23 cellular contexts compared by ENCODE assay signal in genomic region chr6:24614648-24615047, GRCh38. TPM values are rescaled to one million over a fixed set of nuclear protein-coding genes. Genes with fewer than 3 reads are reported as not detected.
"Had no signal": no experiment of that assay in that cellular context is flagged by ENCODE, and none has a peak within 500 bp of the region (broad histone marks: within the 10 kb centered on the region; RNA-seq: fewer than 3 reads in every experiment).

No MANE protein-coding gene starts in this region.

- H3K27ac ChIP-seq: heart right ventricle, spleen, tibial nerve had no signal

- FAIRE-seq: astrocyte, endothelial cell of umbilical vein had no signal

- H3K9me3 ChIP-seq: heart right ventricle, spleen, tibial nerve had no signal

- H3K4me3 ChIP-seq: heart right ventricle, spleen, tibial nerve had no signal

- H3K4me1 ChIP-seq: heart right ventricle, spleen, tibial nerve had no signal

- DNase-seq: activated CD4-positive, alpha-beta memory T cell treated with anti-CD3 and anti-CD28 coated beads, Interleukin-2, amount 10 ng/mL, durations not matched to agents 7 days and 5 days; activated CD4-positive, alpha-beta T cell treated with anti-CD3 and anti-CD28 coated beads for 1 hour; activated CD4-positive, alpha-beta T cell treated with anti-CD3 and anti-CD28 coated beads, Interleukin-2, amount 10 ng/mL, durations not matched to agents 7 days and 5 days; activated CD8-positive, alpha-beta memory T cell treated with anti-CD3 and anti-CD28 coated beads, Interleukin-2, amount 50 U/mL, for 48 hours; activated gamma-delta T cell treated with Interleukin-2 at 50 U/mL for 16 hours; activated naive CD4-positive, alpha-beta T cell treated with anti-CD3 and anti-CD28 coated beads, Interleukin-2, amount 50 U/mL, for 16 hours; activated T-cell treated with anti-CD3 and anti-CD28 coated beads, Interleukin-2, amount 50 U/mL, for 4 hours; amniotic stem cell; cortex of kidney; effector memory CD8-positive, alpha-beta T cell; heart right ventricle; midbrain; naive thymus-derived CD4-positive, alpha-beta T cell; right cardiac atrium; spleen; stimulated activated naive CD4-positive, alpha-beta T cell treated with Interleukin-2 at 50 U/mL for 16 hours; T-helper 2 cell had no signal

- H3K36me3 ChIP-seq: heart right ventricle, spleen, tibial nerve had no signal

- ATAC-seq: activated T-cell treated with anti-CD3 and anti-CD28 coated beads, Interleukin-2, amount 50 U/mL, for 4 hours; activated T-helper 17 cell treated with anti-CD3 and anti-CD28 coated beads, Interleukin-2, amount 50 U/mL, for 72 hours; effector memory CD8-positive, alpha-beta T cell; heart right ventricle; naive thymus-derived CD4-positive, alpha-beta T cell; right cardiac atrium had no signal

- H3K27me3 ChIP-seq: spleen, tibial nerve had no signal

RNA-seq across cellular contexts. Expression of gene KIAA0319, which starts 31.3 kb away (rescaled TPM):
- total RNA-seq: fibroblast of villous mesenchyme, kidney epithelial cell had no signal
- polyA plus RNA-seq: heart right ventricle, right cardiac atrium had no signal
